Comparison of ENCODE assay signal across 16 cellular contexts in genomic region chr2:227147023-227147422, GRCh38. TPM values are rescaled to one million over a fixed set of nuclear protein-coding genes. Genes with fewer than 3 reads are reported as not detected.
DNase-seq lines count a peak whose midpoint lies in the region; ATAC-seq, FAIRE-seq and TF ChIP-seq lines count a peak whose summit lies in the region.
"Had no signal": no experiment of that assay in that cellular context is flagged by ENCODE, and none has a peak within 500 bp of the region (broad histone marks: within the 10 kb centered on the region; RNA-seq: fewer than 3 reads in every experiment).

No MANE protein-coding gene starts in this region.

- H3K9me3 ChIP-seq in GM23248 (ENCODE audit: low read depth): no peaks in the 10 kb centered on the region
- H3K9me3 ChIP-seq in astrocyte (ENCODE audit: insufficient read depth, low read depth, low read length): no peaks in the 10 kb centered on the region
- H3K9me3 ChIP-seq in pancreas: no peaks in the 10 kb centered on the region
- H3K9me3 ChIP-seq in suprapubic skin: peaks cover 4% of the 10 kb centered on the region

- TF ChIP-seq CTCF in astrocyte (IDR thresholded peaks at IDR 0.05; ENCODE audit: insufficient read depth, low read depth, low read length) (no peak), fibroblast of pulmonary artery (IDR thresholded peaks at IDR 0.05; ENCODE audit: low read length, missing control alignments) (no peak), pancreas (IDR thresholded peaks at IDR 0.05) (no peak), suprapubic skin (IDR thresholded peaks at IDR 0.05) (no peak)

- H3K36me3 Mint-ChIP-seq in astrocyte (ENCODE audit: low read depth, unreplicated experiment): no peaks in the 10 kb centered on the region

- peak; percentile 47 for DNase-seq in GM23248
- peak; percentile 37 for DNase-seq in astrocyte (ENCODE audit: low read depth)
- DNase-seq in fibroblast of pulmonary artery (ENCODE audit: low read depth): peak; percentile 42
- peak; percentile 31 for DNase-seq in stromal cell of bone marrow (ENCODE audit: low read depth)
- no peak for DNase-seq in NCI-H146 treated with DMSO at 0.1 percent for 48 hours (lab: John Stamatoyannopoulos, UW; ENCODE audit: unreplicated experiment)
- DNase-seq in pancreas: no peak
- DNase-seq in suprapubic skin (ENCODE audit: low spot score in 2 of 2): no peak
- DNase-seq: NCI-H1105 treated with DMSO at 0.1 percent for 48 hours, NCI-H2029, NCI-H510A, NCI-H82 had no signal

- H3K9ac ChIP-seq in GM23248 (no peak overlapping the region), astrocyte (ENCODE audit: low read length) (no peak overlapping the region)
- H3K9ac ChIP-seq: BLaER1 treated with 17β-estradiol and CSF1 and Interleukin-3, amounts not matched to agents 10 nM and 100 nM had no signal

- H3K79me2 ChIP-seq in GM23248 (ENCODE audit: insufficient read depth): no peaks in the 10 kb centered on the region
- H3K79me2 ChIP-seq in astrocyte (ENCODE audit: insufficient read depth, low read length): no peaks in the 10 kb centered on the region

- peaks cover 2% of the 10 kb centered on the region for H3K9me3 Mint-ChIP-seq in astrocyte (ENCODE audit: unreplicated experiment)

- H3K4me2 ChIP-seq in GM23248 (ENCODE audit: unreplicated experiment) (peak overlapping the region; percentile 6), astrocyte (ENCODE audit: low read length) (no peak overlapping the region)
- H3K4me2 ChIP-seq: BLaER1 treated with 17β-estradiol and CSF1 and Interleukin-3, amounts not matched to agents 10 nM and 100 nM had no signal

- no peak for ATAC-seq in pancreas
- ATAC-seq: Panc1, Right ventricle myocardium inferior had no signal

- intact Hi-C loops in pancreas (cut with DNase I): no loop called here

- H3K27ac Mint-ChIP-seq in astrocyte (ENCODE audit: unreplicated experiment): no peak overlapping the region

- H3K4me1 ChIP-seq in GM23248 (ENCODE audit: insufficient read depth): peaks cover 9% of the 10 kb centered on the region
- no peaks in the 10 kb centered on the region for H3K4me1 ChIP-seq in astrocyte (ENCODE audit: insufficient read depth, low read length)
- H3K4me1 ChIP-seq in pancreas: peaks cover 0 to 5% (median 3%) of the 10 kb centered on the region in 3 donors
- H3K4me1 ChIP-seq in suprapubic skin: no peaks in the 10 kb centered on the region

- in situ Hi-C loops in GM23248 (cut with MboI): loop anchor here (25.0 kb wide), 2 partner anchors 90 to 615 kb away; no protein-coding TSS in a partner anchor

- no peaks in the 10 kb centered on the region for H3K9me2 ChIP-seq in GM23248 (ENCODE audit: insufficient read depth)

- peaks cover 4% of the 10 kb centered on the region for H3K4me1 Mint-ChIP-seq in astrocyte (ENCODE audit: low read depth, unreplicated experiment)

- H3K4me3 Mint-ChIP-seq in astrocyte (ENCODE audit: unreplicated experiment): no peak overlapping the region

- H3K27ac ChIP-seq in GM23248: no peak overlapping the region
- no peak overlapping the region for H3K27ac ChIP-seq in astrocyte (ENCODE audit: low read depth, low read length)
- no peak overlapping the region for H3K27ac ChIP-seq in pancreas
- no peak overlapping the region for H3K27ac ChIP-seq in suprapubic skin
- H3K27ac ChIP-seq: BLaER1 treated with 17β-estradiol and CSF1 and Interleukin-3, amounts not matched to agents 10 nM and 100 nM; SK-N-MC had no signal

- TF ChIP-seq EP300 in suprapubic skin (IDR thresholded peaks at IDR 0.05): no peak

- no peak overlapping the region; the same call in 1 of the 2 replicates for H2AFZ ChIP-seq in GM23248
- no peak overlapping the region for H2AFZ ChIP-seq in astrocyte (ENCODE audit: low read depth, low read length)

- no peak for FAIRE-seq in astrocyte (lab: Jason Lieb, UNC)
- no peak for FAIRE-seq in pancreas (lab: Jason Lieb, UNC)

- TF ChIP-seq POLR2A in suprapubic skin (IDR thresholded peaks at IDR 0.05): no peak

- H4K20me1 ChIP-seq in GM23248 (ENCODE audit: insufficient read depth) (no peaks in the 10 kb centered on the region), astrocyte (ENCODE audit: insufficient read depth, low read length) (no peaks in the 10 kb centered on the region)
- H4K20me1 ChIP-seq: BLaER1 treated with 17β-estradiol and CSF1 and Interleukin-3, amounts not matched to agents 10 nM and 100 nM had no signal

- no peaks in the 10 kb centered on the region for H3F3A ChIP-seq in GM23248 (ENCODE audit: insufficient read depth)

- H3K27me3 ChIP-seq in GM23248 (replicated peaks; ENCODE audit: insufficient read depth): no peaks in the 10 kb centered on the region
- no peaks in the 10 kb centered on the region for H3K27me3 ChIP-seq in astrocyte (ENCODE audit: insufficient read depth, low read length)
- no peaks in the 10 kb centered on the region for H3K27me3 ChIP-seq in pancreas
- no peaks in the 10 kb centered on the region for H3K27me3 ChIP-seq in suprapubic skin
- H3K27me3 ChIP-seq: BLaER1 treated with 17β-estradiol and CSF1 and Interleukin-3, amounts not matched to agents 10 nM and 100 nM had no signal

- WGBS in GM23248 (ENCODE audit: low coverage in 1 of 2, low lambda C conversion rate in 2 of 2, missing lambda C conversion rate in 2 of 2), 2 experiments: 49 to 58% methylated on average over 3 of the region's 3 CpGs
- WGBS in pancreas, 2 donors: 88 to 90% methylated on average over 3 of the region's 3 CpGs
- WGBS in suprapubic skin: 63% methylated on average over 3 of the region's 3 CpGs

- no peaks in the 10 kb centered on the region for H3K27me3 Mint-ChIP-seq in astrocyte (ENCODE audit: low read depth, unreplicated experiment)

- H3K36me3 ChIP-seq in GM23248 (ENCODE audit: low read depth) (no peaks in the 10 kb centered on the region), astrocyte (ENCODE audit: insufficient read depth, low read length) (no peaks in the 10 kb centered on the region), pancreas (no peaks in the 10 kb centered on the region), suprapubic skin (no peaks in the 10 kb centered on the region)
- H3K36me3 ChIP-seq: BLaER1 treated with 17β-estradiol and CSF1 and Interleukin-3, amounts not matched to agents 10 nM and 100 nM; HAP-1 had no signal

- H3K4me3 ChIP-seq in GM23248 (no peak overlapping the region), astrocyte (ENCODE audit: insufficient read depth, low read depth, low read length) (no peak overlapping the region), fibroblast of pulmonary artery (replicated peaks; ENCODE audit: low read depth, low read length) (no peak overlapping the region), pancreas (no peak overlapping the region), suprapubic skin (no peak overlapping the region)
- H3K4me3 ChIP-seq: BLaER1 treated with 17β-estradiol and CSF1 and Interleukin-3, amounts not matched to agents 10 nM and 100 nM; HAP-1; SK-N-MC had no signal

RNA-seq across cellular contexts. Expression of gene COL4A4, which starts 17.0 kb away (rescaled TPM):
- 0.76 and 1.0 TPM in 2 replicates for total RNA-seq in GM23248 (2014; rRNA removed; shearing (Covaris generic))
- polyA plus RNA-seq in GM23248 (2016; fragmentation: Nextera tagmentation; extraction: Ambion mirVana): 0.36 and 0.66 TPM in 2 replicates
- 0.36 and 0.62 TPM in 2 replicates for total RNA-seq in astrocyte
- 1 to 10 TPM in 5 of 6 donors, under 1 TPM in 1; 0.88 to 5.7 (median 4.2) TPM for total RNA-seq in pancreas
- 1 to 10 TPM in 1 of 2 donors, under 1 TPM in 1; 0.75 to 1.3 TPM for polyA plus RNA-seq in pancreas
- under 1 TPM; 0.16 to 0.25 (median 0.23) TPM for total RNA-seq in suprapubic skin

RNA-seq across cellular contexts. Expression of gene COL4A3, which starts 17.4 kb away (rescaled TPM):
- 0.11 TPM in 1 of 2 replicates, not detected in the other for total RNA-seq in GM23248 (2014; rRNA removed; shearing (Covaris generic))
- polyA plus RNA-seq in GM23248 (2016; fragmentation: Nextera tagmentation; extraction: Ambion mirVana) (0.18 and 0.70 TPM in 2 replicates), pancreas (1 to 10 TPM; 1.6 to 3.2 TPM)
- total RNA-seq in astrocyte (0.02 TPM in 1 of 2 replicates, not detected in the other), pancreas (1 to 10 TPM in 5 of 6 donors, under 1 TPM in 1; 0.38 to 4.9 (median 3.2) TPM), suprapubic skin (1 to 10 TPM in 1 of 4 donors, under 1 TPM in 2, not detected in 1; 0.26 to 2.2 (median 0.80) TPM)

Comparison
In these comparisons a context has a peak if more than half of its experiments do, and no peak if none do; other contexts are left out.
1. DNase-seq: peak in GM23248 (single experiment), astrocyte (single experiment), fibroblast of pulmonary artery (single experiment) and stromal cell of bone marrow (single experiment); none in NCI-H146 treated with DMSO at 0.1 percent for 48 hours (single experiment), pancreas (0 of 6) and suprapubic skin (0 of 2).